ENCODE assay signal across 1 cellular context in genomic region chr5:65624025-65624569, GRCh38.
TF ChIP-seq lines count a peak whose summit lies in the region.

TRIM23 (minus strand) TSS chr5:65624333; CDS start chr5:65624274, 59 bp downstream.

TF ChIP-seq in A549, 52 proteins besides CTCF, POLR2A, EP300 and RAD21 (continued from another document):
- TF ChIP-seq GATA3 (IDR thresholded peaks at IDR 0.05; ENCODE audit: borderline replicate concordance), result no peak
- no peak for TF ChIP-seq FOSB (CRISPR knock-in tag; IDR thresholded peaks at IDR 0.05)
- no peak for TF ChIP-seq JUNB (IDR thresholded peaks at IDR 0.05)
